In the genomic region with DNA sequence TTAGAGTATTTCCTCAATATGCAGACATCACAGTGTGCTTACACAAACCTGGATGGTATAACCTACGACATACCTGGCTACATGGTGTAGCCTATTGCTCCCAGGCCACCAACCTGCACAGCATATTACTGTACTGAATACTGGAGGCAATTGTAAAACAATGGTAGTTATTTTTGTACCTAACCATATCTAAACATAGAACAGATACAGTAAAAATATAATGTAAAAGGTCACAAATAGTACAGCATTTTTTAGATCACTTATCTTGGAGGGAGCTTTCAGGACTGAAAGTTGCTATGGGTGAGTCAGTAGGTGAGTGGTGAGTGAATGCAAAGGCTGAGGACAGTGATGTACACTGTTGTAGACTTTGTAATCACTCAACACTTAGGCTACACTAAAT, we compare ENCODE assay signal across 14 cellular contexts.
DNase-seq lines count a peak whose midpoint lies in the region; ATAC-seq lines count a peak whose summit lies in the region.
"Had no signal": no experiment of that assay in that cellular context is flagged by ENCODE, and none has a peak within 500 bp of the region (broad histone marks: within the 10 kb centered on the region; RNA-seq: fewer than 3 reads in every experiment).

No MANE protein-coding gene starts in this region.

- no peak for DNase-seq in NCI-H345 treated with DMSO at 0.1 percent for 48 hours (lab: John Stamatoyannopoulos, UW; ENCODE audit: unreplicated experiment)
- DNase-seq in COR-L47 (lab: John Stamatoyannopoulos, UW) = no peak
- no peak for DNase-seq in NCI-H1930 (lab: John Stamatoyannopoulos, UW)
- no peak for DNase-seq in NCI-H2171 treated with DMSO at 0.1 percent for 48 hours (lab: John Stamatoyannopoulos, UW)
- DNase-seq: activated CD4-positive, alpha-beta T cell treated with anti-CD3 and anti-CD28 coated beads for 36 hours; CD4-positive, alpha-beta memory T cell; foreskin fibroblast; NCI-H1105; NCI-H446 treated with DMSO at 0.1 percent for 48 hours; OCI-M1; spleen had no signal

- ATAC-seq in GM19452 (IDR thresholded peaks at IDR 0.05; ENCODE audit: unreplicated experiment) (peak; percentile 80), HG02759 (IDR thresholded peaks at IDR 0.05; ENCODE audit: unreplicated experiment) (peak; percentile 85), HG03442 (IDR thresholded peaks at IDR 0.05; ENCODE audit: unreplicated experiment) (peak; percentile 94)
- ATAC-seq: activated CD4-positive, alpha-beta T cell treated with anti-CD3 and anti-CD28 coated beads for 36 hours had no signal
